ENCODE assay signal across 8 cellular contexts in genomic region chr15:39579487-39580116, GRCh38. TPM values are rescaled to one million over a fixed set of nuclear protein-coding genes. Genes with fewer than 3 reads are reported as not detected.
DNase-seq lines count a peak whose midpoint lies in the region; ATAC-seq and TF ChIP-seq lines count a peak whose summit lies in the region.

No MANE protein-coding gene starts in this region.

- peaks cover 0 to 23% of the 10 kb centered on the region in 2 donors for H3K36me3 ChIP-seq in adrenal gland (replicated peaks in 1 of 2)
- peaks cover 15% of the 10 kb centered on the region for H3K36me3 ChIP-seq in left ventricle myocardium inferior
- H3K36me3 ChIP-seq in prostate gland: no peaks in the 10 kb centered on the region

- peaks cover 0 to 8% of the 10 kb centered on the region in 2 donors for H3K4me1 ChIP-seq in adrenal gland (replicated peaks in 1 of 2)
- peaks cover 59% of the 10 kb centered on the region for H3K4me1 ChIP-seq in left ventricle myocardium inferior
- H3K4me1 ChIP-seq in prostate gland (replicated peaks): peaks cover 5% of the 10 kb centered on the region

- DNase-seq in AG04450 (ENCODE audit: low read depth, low spot score): peak; percentile 96
- peak; percentile 81 for DNase-seq in HCEC 1CT
- DNase-seq in adrenal gland: peak; percentile 35 to 89 (median 74)
- DNase-seq in left ventricle myocardium inferior: peak; percentile 74
- DNase-seq in prostate gland (ENCODE audit: low spot score): peak; percentile 80
- DNase-seq in activated CD8-positive, alpha-beta memory T cell treated with anti-CD3 and anti-CD28 coated beads, Interleukin-2, amount 10 ng/mL, durations not matched to agents 7 days and 5 days: no peak
- no peak for DNase-seq in GOT3 (lab: John Stamatoyannopoulos, UW)

- no peak overlapping the region for H3K4me3 Mint-ChIP-seq in activated CD8-positive, alpha-beta memory T cell treated with anti-CD3 and anti-CD28 coated beads, Interleukin-2, amount 10 ng/mL, durations not matched to agents 7 days and 5 days

- no peaks in the 10 kb centered on the region for H3K9me3 Mint-ChIP-seq in activated CD8-positive, alpha-beta memory T cell treated with anti-CD3 and anti-CD28 coated beads, Interleukin-2, amount 10 ng/mL, durations not matched to agents 7 days and 5 days (ENCODE audit: low read depth)

- intact Hi-C loops in adrenal gland (cut with DNase I) (loop anchor here in 1 of 2 donors (5.0 to 10.0 kb wide), 4 partner anchors 265 to 762 kb away; no protein-coding TSS in a partner anchor), left ventricle myocardium inferior (cut with micrococcal nuclease) (loop anchor here (5.0 to 10.0 kb wide), 2 partner anchors 407 to 755 kb away; no protein-coding TSS in a partner anchor), prostate gland (cut with DNase I) (loop anchor here (1.0 to 10.0 kb wide), 8 partner anchors 23 to 872 kb away; no protein-coding TSS in a partner anchor)

- no peak overlapping the region for H3K27ac Mint-ChIP-seq in activated CD8-positive, alpha-beta memory T cell treated with anti-CD3 and anti-CD28 coated beads, Interleukin-2, amount 10 ng/mL, durations not matched to agents 7 days and 5 days

- TF ChIP-seq POLR2A in adrenal gland (IDR thresholded peaks at IDR 0.05) (no peak), prostate gland (IDR thresholded peaks at IDR 0.05) (no peak)

- no peaks in the 10 kb centered on the region for H3K36me3 Mint-ChIP-seq in activated CD8-positive, alpha-beta memory T cell treated with anti-CD3 and anti-CD28 coated beads, Interleukin-2, amount 10 ng/mL, durations not matched to agents 7 days and 5 days

- H3K9me3 ChIP-seq in AG04450 (ENCODE audit: control insufficient read depth, insufficient read depth, low read length): no peaks in the 10 kb centered on the region
- no peaks in the 10 kb centered on the region for H3K9me3 ChIP-seq in adrenal gland (replicated peaks in 1 of 3)
- H3K9me3 ChIP-seq in left ventricle myocardium inferior (replicated peaks): no peaks in the 10 kb centered on the region
- H3K9me3 ChIP-seq in prostate gland: no peaks in the 10 kb centered on the region

- TF ChIP-seq CTCF in AG04450 (IDR thresholded peaks at IDR 0.05; ENCODE audit: low read depth, low read length): no peak
- no peak for TF ChIP-seq CTCF in adrenal gland (IDR thresholded peaks at IDR 0.05)
- no peak for TF ChIP-seq CTCF in left ventricle myocardium inferior (IDR thresholded peaks at IDR 0.05; ENCODE audit: borderline replicate concordance)
- TF ChIP-seq CTCF in prostate gland (IDR thresholded peaks at IDR 0.05): no peak

- ATAC-seq in activated CD8-positive, alpha-beta memory T cell treated with anti-CD3 and anti-CD28 coated beads, Interleukin-2, amount 10 ng/mL, durations not matched to agents 7 days and 5 days: no peak
- no peak for ATAC-seq in HG02981 (IDR thresholded peaks at IDR 0.05; ENCODE audit: unreplicated experiment)

- peak overlapping the region; percentile 96 for H3K27ac ChIP-seq in AG04450 (ENCODE audit: low read depth, low read length)
- H3K27ac ChIP-seq in adrenal gland: peak overlapping the region in 3 of 5 donors; percentile 80 to 91 (median 88)
- H3K27ac ChIP-seq in left ventricle myocardium inferior (replicated peaks): peak overlapping the region; percentile 89
- H3K27ac ChIP-seq in prostate gland: peak overlapping the region; percentile 84 to 88

- POLR2A ChIA-PET in AG04450 (lab: Yijun Ruan, JAX): interaction anchor here (0.7 to 3.9 kb wide), 31 partner anchors 11 to 494 kb away, joined by 3 to 86 read pairs (median 6); no protein-coding TSS in a partner anchor

- peaks cover 64% of the 10 kb centered on the region for H3K27me3 Mint-ChIP-seq in activated CD8-positive, alpha-beta memory T cell treated with anti-CD3 and anti-CD28 coated beads, Interleukin-2, amount 10 ng/mL, durations not matched to agents 7 days and 5 days

- H3K4me1 Mint-ChIP-seq in activated CD8-positive, alpha-beta memory T cell treated with anti-CD3 and anti-CD28 coated beads, Interleukin-2, amount 10 ng/mL, durations not matched to agents 7 days and 5 days: peaks cover 12% of the 10 kb centered on the region

- 11 to 17% (median 12%) methylated on average over 16 to 18 of the region's 18 CpGs for whole genome bisulfite sequencing in adrenal gland, 4 donors
- WGBS in prostate gland: 6% methylated on average over 18 of the region's 18 CpGs

- H3K27me3 ChIP-seq in AG04450 (ENCODE audit: control insufficient read depth, insufficient read depth, low read length) (no peaks in the 10 kb centered on the region), adrenal gland (peaks cover 7% of the 10 kb centered on the region), left ventricle myocardium inferior (ENCODE audit: low read depth) (peaks cover 7% of the 10 kb centered on the region), prostate gland (replicated peaks; ENCODE audit: insufficient read depth) (no peaks in the 10 kb centered on the region)

- peak overlapping the region; percentile 57 for H3K4me3 ChIP-seq in AG04450 (ENCODE audit: low read depth, low read length)
- H3K4me3 ChIP-seq in adrenal gland: peak overlapping the region in 1 of 4 donors; percentile 45
- peak overlapping the region; percentile 78 for H3K4me3 ChIP-seq in left ventricle myocardium inferior
- peak overlapping the region; percentile 50 to 54 for H3K4me3 ChIP-seq in prostate gland

- CTCF ChIA-PET in AG04450 (lab: Charles Lee): interaction anchor here (0.5 to 2.1 kb wide), 23 partner anchors 9 to 878 kb away, joined by 3 to 15 read pairs (median 4); no protein-coding TSS in a partner anchor
- CTCF ChIA-PET in activated CD8-positive, alpha-beta memory T cell treated with anti-CD3 and anti-CD28 coated beads, Interleukin-2, amount 10 ng/mL, durations not matched to agents 7 days and 5 days (lab: Charles Lee): interaction anchor here (0.7 to 5.8 kb wide), 43 partner anchors 9 to 1139 kb away, joined by 3 to 85 read pairs (median 4); partner anchors contain the start of gene FSIP1

RNA-seq across cellular contexts. Expression of gene THBS1, which starts 1.3 kb away (rescaled TPM):
- polyA plus RNA-seq in AG04450 (2011; rRNA removed) (686 and 1,024 TPM in 2 replicates), adrenal gland (10 to 100 TPM; 33.9 to 62.7 (median 36.6) TPM)
- polyA minus RNA-seq in AG04450 (2011; rRNA and poly(A)+ RNA removed): 4,780 and 6,626 TPM in 2 replicates
- total RNA-seq in adrenal gland (100 to 1,000 TPM; 102 to 709 (median 441) TPM), left ventricle myocardium inferior (47.4 TPM), prostate gland (10 to 100 TPM; 50.1 to 95.7 TPM)
- total RNA-seq in activated CD8-positive, alpha-beta memory T cell treated with anti-CD3 and anti-CD28 coated beads, Interleukin-2, amount 10 ng/mL, durations not matched to agents 7 days and 5 days: 1 to 10 TPM in 1 of 2 experiments, under 1 TPM in 1; 0.91 to 1.4 TPM

Comparison
In these comparisons a context has a peak if more than half of its experiments do, and no peak if none do; other contexts are left out.
1. DNase-seq: peak in AG04450 (single experiment), HCEC 1CT (single experiment), adrenal gland (7 of 7), left ventricle myocardium inferior (single experiment) and prostate gland (single experiment); none in activated CD8-positive, alpha-beta memory T cell treated with anti-CD3 and anti-CD28 coated beads, Interleukin-2, amount 10 ng/mL, durations not matched to agents 7 days and 5 days (single experiment) and GOT3 (single experiment).
2. RNA of gene THBS1, which starts 1.3 kb away (total RNA-seq): 102 to 709 TPM in adrenal gland, 50.1 to 95.7 TPM in prostate gland and 47.4 TPM in left ventricle myocardium inferior (single experiment); 0.91 to 1.4 TPM in activated CD8-positive, alpha-beta memory T cell treated with anti-CD3 and anti-CD28 coated beads, Interleukin-2, amount 10 ng/mL, durations not matched to agents 7 days and 5 days; every median in the first group is over 10 times any median in the second.
3. Peak in every context shown above with its lines, with median percentiles within 50 percentile points of each other: H3K27ac ChIP-seq.